17 cellular contexts compared by ENCODE assay signal in the genomic region with DNA sequence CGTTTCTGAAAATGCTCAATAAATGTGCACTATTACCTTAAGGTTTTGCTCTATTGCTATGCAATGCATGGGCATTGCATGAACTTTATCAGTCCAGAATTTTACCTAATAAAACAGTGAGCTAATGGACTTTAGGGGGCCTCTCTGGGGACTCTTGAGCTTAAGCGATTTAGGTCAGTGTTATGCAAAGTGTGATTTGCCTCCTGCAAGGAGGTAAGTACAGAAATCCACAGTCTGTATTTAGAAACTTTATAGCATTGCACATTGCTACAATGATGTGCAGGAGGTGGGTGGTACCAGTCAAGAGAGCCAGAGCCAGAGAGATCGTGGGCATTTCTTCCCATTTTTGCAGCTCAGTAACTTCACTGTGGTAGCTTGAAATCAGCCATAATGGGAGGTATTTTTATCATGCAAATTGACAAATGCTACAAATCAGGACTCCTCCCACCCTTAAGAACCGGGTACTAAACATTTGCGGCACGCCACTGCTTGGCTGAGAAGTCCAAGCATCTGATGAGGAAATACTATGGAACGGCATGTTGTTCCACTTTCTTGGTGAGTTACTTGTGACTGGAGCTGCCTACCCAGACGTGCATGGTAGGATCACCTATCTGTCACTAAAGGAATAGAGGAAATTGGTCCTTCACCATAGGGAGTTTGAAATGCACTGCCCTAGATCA.
"Had no signal": no experiment of that assay in that cellular context is flagged by ENCODE, and none has a peak within 500 bp of the region (broad histone marks: within the 10 kb centered on the region; RNA-seq: fewer than 3 reads in every experiment).

No MANE protein-coding gene starts in this region.

- H3K27ac Mint-ChIP-seq: activated CD4-positive, alpha-beta T cell treated with anti-CD3 and anti-CD28 coated beads, Interleukin-2, amount 10 ng/mL, durations not matched to agents 7 days and 5 days; effector memory CD8-positive, alpha-beta T cell; natural killer cell; stimulated activated naive CD8-positive, alpha-beta T cell treated with anti-CD3 and anti-CD28 coated beads, Interleukin-15, amount 100 ng/mL, for 72 hours; T-helper 2 cell treated with Interferon-gamma antibody and Interleukin-4, amounts not matched to agents 5 μg/mL and 100 μg/mL, for 36 hours had no signal

- H3K4me1 Mint-ChIP-seq: activated CD4-positive, alpha-beta T cell treated with anti-CD3 and anti-CD28 coated beads, Interleukin-2, amount 10 ng/mL, durations not matched to agents 7 days and 5 days; natural killer cell; stimulated activated naive CD8-positive, alpha-beta T cell treated with anti-CD3 and anti-CD28 coated beads, Interleukin-15, amount 100 ng/mL, for 72 hours had no signal

- H3K27me3 ChIP-seq: ascending aorta, gastrocnemius medialis, heart right ventricle, left lung, right lobe of liver had no signal

- H3K27me3 Mint-ChIP-seq: activated CD4-positive, alpha-beta T cell treated with anti-CD3 and anti-CD28 coated beads, Interleukin-2, amount 10 ng/mL, durations not matched to agents 7 days and 5 days; effector memory CD8-positive, alpha-beta T cell; stimulated activated naive CD8-positive, alpha-beta T cell treated with anti-CD3 and anti-CD28 coated beads, Interleukin-15, amount 100 ng/mL, for 72 hours had no signal

- ATAC-seq: effector memory CD8-positive, alpha-beta T cell; natural killer cell; right lobe of liver; stimulated activated naive CD8-positive, alpha-beta T cell treated with anti-CD3 and anti-CD28 coated beads, Interleukin-15, amount 100 ng/mL, for 72 hours had no signal

- H3K9me3 ChIP-seq: ascending aorta, gastrocnemius medialis, heart right ventricle, left lung, psoas muscle, right lobe of liver, thoracic aorta had no signal

- H3K36me3 Mint-ChIP-seq: natural killer cell had no signal

- H3K4me1 ChIP-seq: left lung, right lobe of liver had no signal

- H3K4me3 ChIP-seq: ascending aorta, gastrocnemius medialis, heart right ventricle, left lung, psoas muscle, right lobe of liver, thoracic aorta had no signal

- FAIRE-seq: keratinocyte had no signal

- DNase-seq: activated CD4-positive, alpha-beta T cell treated with anti-CD3 and anti-CD28 coated beads, Interleukin-2, amount 10 ng/mL, durations not matched to agents 7 days and 5 days; activated CD8-positive, alpha-beta memory T cell treated with anti-CD3 and anti-CD28 coated beads for 24 hours; activated naive CD4-positive, alpha-beta T cell treated with Interleukin-2 at 50 U/mL for 16 hours; effector memory CD8-positive, alpha-beta T cell; erythroblast; gastrocnemius medialis; heart right ventricle; left lung; mammary epithelial cell; natural killer cell; psoas muscle; right lobe of liver; stimulated activated naive CD8-positive, alpha-beta T cell treated with anti-CD3 and anti-CD28 coated beads, Interleukin-15, amount 100 ng/mL, for 72 hours had no signal

- H3K36me3 ChIP-seq: ascending aorta, gastrocnemius medialis, heart right ventricle, left lung, right lobe of liver, thoracic aorta had no signal

- H3K27ac ChIP-seq: gastrocnemius medialis, left lung, psoas muscle, right lobe of liver, thoracic aorta had no signal

- H3K9me3 Mint-ChIP-seq: activated CD4-positive, alpha-beta T cell treated with anti-CD3 and anti-CD28 coated beads, Interleukin-2, amount 10 ng/mL, durations not matched to agents 7 days and 5 days; effector memory CD8-positive, alpha-beta T cell; natural killer cell; stimulated activated naive CD8-positive, alpha-beta T cell treated with anti-CD3 and anti-CD28 coated beads, Interleukin-15, amount 100 ng/mL, for 72 hours; T-helper 2 cell treated with Interferon-gamma antibody and Interleukin-4, amounts not matched to agents 5 μg/mL and 100 μg/mL, for 36 hours had no signal

- H3K4me3 Mint-ChIP-seq: activated CD4-positive, alpha-beta T cell treated with anti-CD3 and anti-CD28 coated beads, Interleukin-2, amount 10 ng/mL, durations not matched to agents 7 days and 5 days; effector memory CD8-positive, alpha-beta T cell; natural killer cell; stimulated activated naive CD8-positive, alpha-beta T cell treated with anti-CD3 and anti-CD28 coated beads, Interleukin-15, amount 100 ng/mL, for 72 hours; T-helper 2 cell treated with Interferon-gamma antibody and Interleukin-4, amounts not matched to agents 5 μg/mL and 100 μg/mL, for 36 hours had no signal
